ENCODE assay signal across 21 cellular contexts in the genomic region with DNA sequence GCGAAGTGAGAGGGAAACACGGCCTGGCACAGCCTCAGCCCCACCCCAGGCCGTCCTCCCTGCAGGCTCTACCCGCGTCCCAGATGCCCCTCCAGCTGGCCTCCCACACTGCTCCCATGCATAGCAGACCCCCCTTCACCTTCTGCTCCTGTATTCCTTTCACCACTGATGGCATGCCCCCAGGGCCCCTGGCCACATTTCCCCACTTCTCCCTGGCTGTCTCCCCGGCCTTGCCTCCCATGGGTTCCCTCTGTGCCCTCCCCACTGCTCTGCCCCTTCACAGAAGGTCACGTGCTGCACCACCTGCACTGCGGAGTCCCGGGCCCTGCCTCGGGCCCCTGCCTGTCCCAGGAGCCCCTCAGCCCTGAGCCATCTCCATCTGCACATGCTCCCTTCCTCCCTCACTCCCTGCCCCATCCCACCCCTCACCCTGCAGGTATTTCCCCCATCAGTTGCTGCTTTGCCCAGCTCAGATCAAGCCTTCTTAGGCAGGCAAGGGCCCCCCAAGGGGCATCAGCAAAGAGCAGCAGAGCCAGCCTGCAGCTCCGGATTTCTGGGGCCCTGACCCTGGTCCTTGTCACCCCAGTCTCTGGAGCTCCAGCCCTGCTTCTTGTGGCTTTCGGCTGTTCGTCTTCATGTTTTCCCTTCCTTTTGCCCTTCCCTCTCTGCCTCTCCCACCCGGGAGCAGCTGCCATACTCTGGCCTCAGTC. TPM values are rescaled to one million over a fixed set of nuclear protein-coding genes. Genes with fewer than 3 reads are reported as not detected.
"Had no signal": no experiment of that assay in that cellular context is flagged by ENCODE, and none has a peak within 500 bp of the region (broad histone marks: within the 10 kb centered on the region; RNA-seq: fewer than 3 reads in every experiment).

No MANE protein-coding gene starts in this region.

- H3K27me3 ChIP-seq: brain microvascular endothelial cell, gastrocnemius medialis, pancreas, sigmoid colon had no signal

- H3K4me3 Mint-ChIP-seq: activated T-helper 1 cell treated with anti-CD3 and anti-CD28 coated beads, Interleukin-12 subunit alpha, Interleukin-12 subunit beta, Interleukin-2, Interleukin-4 antibody, amounts not matched to agents 30 ng/mL and 10 ng/mL and 1 ng/mL, durations not matched to agents 14 hours and 24 hours and 36 hours; central memory CD8-positive, alpha-beta T cell; naive thymus-derived CD8-positive, alpha-beta T cell had no signal

- ATAC-seq: gastrocnemius medialis; naive thymus-derived CD8-positive, alpha-beta T cell; pancreas had no signal

- H3K27ac Mint-ChIP-seq: activated T-helper 1 cell treated with anti-CD3 and anti-CD28 coated beads, Interleukin-12 subunit alpha, Interleukin-12 subunit beta, Interleukin-2, Interleukin-4 antibody, amounts not matched to agents 30 ng/mL and 10 ng/mL and 1 ng/mL, durations not matched to agents 14 hours and 24 hours and 36 hours had no signal

- H3K9me3 Mint-ChIP-seq: activated T-helper 1 cell treated with anti-CD3 and anti-CD28 coated beads, Interleukin-12 subunit alpha, Interleukin-12 subunit beta, Interleukin-2, Interleukin-4 antibody, amounts not matched to agents 30 ng/mL and 10 ng/mL and 1 ng/mL, durations not matched to agents 14 hours and 24 hours and 36 hours; central memory CD8-positive, alpha-beta T cell; naive thymus-derived CD8-positive, alpha-beta T cell had no signal

- H3K4me3 ChIP-seq: gastrocnemius medialis, heart left ventricle, pancreas, sigmoid colon, spleen had no signal

- DNase-seq: activated CD4-positive, alpha-beta T cell treated with anti-CD3 and anti-CD28 coated beads for 1 hour; activated CD4-positive, alpha-beta T cell treated with anti-CD3 and anti-CD28 coated beads, Interleukin-2, amount 50 U/mL, for 4 hours; activated T-cell treated with anti-CD3 and anti-CD28 coated beads for 4 hours; anterior cingulate cortex; brain microvascular endothelial cell; cortex of kidney; gastrocnemius medialis; heart left ventricle; mesendoderm; naive thymus-derived CD8-positive, alpha-beta T cell; pancreas; sigmoid colon; stimulated activated CD8-positive, alpha-beta memory T cell treated with anti-CD3 and anti-CD28 coated beads, Interleukin-4, amount 100 ng/mL, for 48 hours; stimulated activated naive CD4-positive, alpha-beta T cell; SW 1271; T-helper 2 cell had no signal

- H3K4me1 Mint-ChIP-seq: central memory CD8-positive, alpha-beta T cell had no signal

- H3K36me3 ChIP-seq: brain microvascular endothelial cell, gastrocnemius medialis, heart left ventricle, pancreas, sigmoid colon, spleen had no signal

- H3K4me1 ChIP-seq: gastrocnemius medialis, heart left ventricle, pancreas, sigmoid colon, spleen had no signal

- H3K9me3 ChIP-seq: gastrocnemius medialis, heart left ventricle, pancreas, sigmoid colon, spleen had no signal

- H3K27ac ChIP-seq: brain microvascular endothelial cell, gastrocnemius medialis, heart left ventricle, pancreas, sigmoid colon, spleen, VCaP had no signal

RNA-seq across cellular contexts. Expression of a gene that starts 46.4 kb away (rescaled TPM):
- total RNA-seq: activated T-helper 1 cell treated with anti-CD3 and anti-CD28 coated beads, Interleukin-12 subunit alpha, Interleukin-12 subunit beta, Interleukin-2, Interleukin-4 antibody, amounts not matched to agents 30 ng/mL and 10 ng/mL and 1 ng/mL, durations not matched to agents 14 hours and 24 hours and 36 hours; gastrocnemius medialis; heart left ventricle; pancreas had no signal
- polyA plus RNA-seq: esophagus; heart left ventricle; naive thymus-derived CD8-positive, alpha-beta T cell; pancreas had no signal
